In genomic region chr22:20392365-20392881, GRCh38 we compare ENCODE assay signal across 1 cellular context. TPM values are rescaled to one million over a fixed set of nuclear protein-coding genes. Genes with fewer than 3 reads are reported as not detected.
"Had no signal": no experiment of that assay in that cellular context is flagged by ENCODE, and none has a peak within 500 bp of the region (broad histone marks: within the 10 kb centered on the region; RNA-seq: fewer than 3 reads in every experiment).

No MANE protein-coding gene starts in this region.

RNA-seq across cellular contexts. Expression of gene ZNF74, which starts 1.5 kb away (rescaled TPM):
- total RNA-seq: OCI-LY7 had no signal
